Comparison of ENCODE assay signal across 8 cellular contexts in genomic region chr9:34760196-34761040, GRCh38. TPM values are rescaled to one million over a fixed set of nuclear protein-coding genes. Genes with fewer than 3 reads are reported as not detected.
A peak's percentile ranks its signal among the peaks of the same experiment; 100 is the strongest.
DNase-seq lines count a peak whose midpoint lies in the region; ATAC-seq, FAIRE-seq and TF ChIP-seq lines count a peak whose summit lies in the region.
"Not testable (repeated sequence)": the region's sequence is repeated elsewhere in the genome, so short reads cannot be mapped to it uniquely, and the experiment has no call there.

No MANE protein-coding gene starts in this region.

- not testable (repeated sequence) for H3K9me3 ChIP-seq in DOHH2 (ENCODE audit: control insufficient read depth, insufficient read depth, low read length); pancreas

- 29 to 30% methylated on average over 32 of the region's 32 CpGs for WGBS in pancreas, 2 donors

- H3K36me3 ChIP-seq in DOHH2 (ENCODE audit: control insufficient read depth, low read length); pancreas: not testable (repeated sequence)

- H3K4me2 ChIP-seq in DOHH2 (ENCODE audit: low read length): not testable (repeated sequence)

- H3K27ac Mint-ChIP-seq in activated CD4-positive, alpha-beta memory T cell treated with anti-CD3 and anti-CD28 coated beads, Interleukin-2, amount 10 ng/mL, durations not matched to agents 7 days and 5 days: not testable (repeated sequence)

- H3K4me1 ChIP-seq in DOHH2 (ENCODE audit: control insufficient read depth, low read length); pancreas: not testable (repeated sequence)

- peaks cover 14% of the 10 kb centered on the region for H3K27me3 Mint-ChIP-seq in activated CD4-positive, alpha-beta memory T cell treated with anti-CD3 and anti-CD28 coated beads, Interleukin-2, amount 10 ng/mL, durations not matched to agents 7 days and 5 days

- not testable (repeated sequence) for H3K4me1 Mint-ChIP-seq in activated CD4-positive, alpha-beta memory T cell treated with anti-CD3 and anti-CD28 coated beads, Interleukin-2, amount 10 ng/mL, durations not matched to agents 7 days and 5 days

- peak; percentile 65 for TF ChIP-seq CTCF in DOHH2 (IDR thresholded peaks at IDR 0.05; ENCODE audit: low read depth, low read length, poor library complexity, severe bottlenecking)
- TF ChIP-seq CTCF in cardiac fibroblast (IDR thresholded peaks at IDR 0.05; ENCODE audit: low read depth, low read length): peak; percentile 76
- peak; percentile 8 to 41 (median 28) for TF ChIP-seq CTCF in pancreas (IDR thresholded peaks at IDR 0.05)

- not testable (repeated sequence) for H3K27ac ChIP-seq in DOHH2 (ENCODE audit: low read depth, low read length); pancreas

- H3K9me2 ChIP-seq in DOHH2 (replicated peaks; ENCODE audit: control insufficient read depth, low read length): not testable (repeated sequence)

- H3K4me3 Mint-ChIP-seq in activated CD4-positive, alpha-beta memory T cell treated with anti-CD3 and anti-CD28 coated beads, Interleukin-2, amount 10 ng/mL, durations not matched to agents 7 days and 5 days: not testable (repeated sequence)

- ATAC-seq in pancreas: peak in 3 of 4 donors; percentile 74 to 90 (median 80)

- H3K4me3 ChIP-seq in DOHH2 (ENCODE audit: low read length); cardiac fibroblast (replicated peaks in 1 of 2; ENCODE audit: low read depth in 2 of 2, low read length in 2 of 2); pancreas: not testable (repeated sequence)

- H3K9me3 Mint-ChIP-seq in activated CD4-positive, alpha-beta memory T cell treated with anti-CD3 and anti-CD28 coated beads, Interleukin-2, amount 10 ng/mL, durations not matched to agents 7 days and 5 days: not testable (repeated sequence)

- not testable (repeated sequence) for FAIRE-seq in pancreas (lab: Jason Lieb, UNC)

- not testable (repeated sequence) for H3K79me2 ChIP-seq in DOHH2 (ENCODE audit: control insufficient read depth, low read length)

- H4K20me1 ChIP-seq in DOHH2 (ENCODE audit: control insufficient read depth, insufficient read depth, low read depth, low read length): not testable (repeated sequence)

- CTCF ChIA-PET in activated CD4-positive, alpha-beta memory T cell treated with anti-CD3 and anti-CD28 coated beads, Interleukin-2, amount 10 ng/mL, durations not matched to agents 7 days and 5 days (lab: Charles Lee): interaction anchor here (0.5 to 1.7 kb wide), 18 partner anchors 9 to 1644 kb away, joined by 3 to 6 read pairs (median 4); no protein-coding TSS in a partner anchor

- in situ Hi-C loops in KBM-7 (cut with MboI; ENCODE audit: low pct_unique_long_range_greater_than_20kb, low sequenced_read_pairs): not testable (repeated sequence)

- not testable (repeated sequence) for H3K36me3 Mint-ChIP-seq in activated CD4-positive, alpha-beta memory T cell treated with anti-CD3 and anti-CD28 coated beads, Interleukin-2, amount 10 ng/mL, durations not matched to agents 7 days and 5 days (ENCODE audit: low read depth)

- POLR2A ChIA-PET in activated CD4-positive, alpha-beta memory T cell treated with anti-CD3 and anti-CD28 coated beads, Interleukin-2, amount 10 ng/mL, durations not matched to agents 7 days and 5 days (lab: Charles Lee): not testable (repeated sequence)

- intact Hi-C loops in pancreas (cut with DNase I): not testable (repeated sequence)

- DNase-seq in KBM-7 (peak; percentile 61), OCI-M1 (lab: John Stamatoyannopoulos, UW) (peak; percentile 44), cardiac fibroblast (ENCODE audit: low read depth in 2 of 2) (peak; percentile 22 to 25), hippocampal formation (lab: John Stamatoyannopoulos, UW) (peak; percentile 5 to 32), pancreas (peak in 5 of 6 donors; percentile 7 to 74 (median 31)), superior temporal gyrus (ENCODE audit: extremely low spot score) (peak; percentile 73)
- DNase-seq in activated CD4-positive, alpha-beta memory T cell treated with anti-CD3 and anti-CD28 coated beads, Interleukin-2, amount 10 ng/mL, durations not matched to agents 7 days and 5 days: peak; percentile 48

- H3K27me3 ChIP-seq in DOHH2 (ENCODE audit: control insufficient read depth, low read length); pancreas: not testable (repeated sequence)

- not testable (repeated sequence) for H3F3A ChIP-seq in DOHH2 (ENCODE audit: control insufficient read depth, insufficient read depth)

RNA-seq across cellular contexts. Expression of gene CCL21, which starts 50.5 kb away (rescaled TPM):
- not detected for total RNA-seq in activated CD4-positive, alpha-beta memory T cell treated with anti-CD3 and anti-CD28 coated beads, Interleukin-2, amount 10 ng/mL, durations not matched to agents 7 days and 5 days
- 10 to 100 TPM in 3 of 6 donors, 1 to 10 TPM in 2, not detected in 1; 1.9 to 12.1 (median 10.0) TPM for total RNA-seq in pancreas
- 10 to 100 TPM; 12.1 to 53.5 TPM for polyA plus RNA-seq in pancreas

Comparison
In these comparisons a context has a peak if more than half of its experiments do, and no peak if none do; other contexts are left out.
1. DNase-seq: peak in every context shown above with its lines; median percentile 73 in superior temporal gyrus; 61 in KBM-7; 48 in activated CD4-positive, alpha-beta memory T cell treated with anti-CD3 and anti-CD28 coated beads, Interleukin-2, amount 10 ng/mL, durations not matched to agents 7 days and 5 days; 44 in OCI-M1; 31 in pancreas; 24 in cardiac fibroblast; 18 in hippocampal formation.